ENCODE assay signal across 1 cellular context in genomic region chr1:16014509-16015482, GRCh38.
TF ChIP-seq lines count a peak whose summit lies in the region.

No MANE protein-coding gene starts in this region.

TF ChIP-seq in K562, 482 proteins besides CTCF, POLR2A, EP300 and RAD21 (continued from another document and continues in another):
- TF ChIP-seq ETS1 (conservative IDR thresholded peaks at IDR 0.05; ENCODE audit: control insufficient read depth, low read depth, low read length) (peak; percentile 52; the same call in 1 of the 2 replicates), TFE3 (CRISPR knock-in tag; IDR thresholded peaks at IDR 0.05) (no peak), CEBPZ (IDR thresholded peaks at IDR 0.05; ENCODE audit: borderline replicate concordance, low read depth, low read length) (no peak), GMEB1 (CRISPR knock-in tag; IDR thresholded peaks at IDR 0.05) (no peak), C11orf30 (IDR thresholded peaks at IDR 0.05; ENCODE audit: low read depth) (no peak), ZNF408 (CRISPR knock-in tag; IDR thresholded peaks at IDR 0.05; ENCODE audit: low read depth) (no peak), TARDBP (IDR thresholded peaks at IDR 0.05) (no peak), TBL1XR1 (IDR thresholded peaks at IDR 0.05; ENCODE audit: low read length in 2 of 2) (no peak), SMARCE1 (IDR thresholded peaks at IDR 0.05) (no peak), FUS (optimal IDR thresholded peaks at IDR 0.05; ENCODE audit: low read depth, low read length) (no peak), CREM (IDR thresholded peaks at IDR 0.05; ENCODE audit: low read depth) (peak; percentile 36; the same call in 1 of the 2 replicates), ETS2 (tag; IDR thresholded peaks at IDR 0.05; ENCODE audit: borderline replicate concordance, poor library complexity, severe bottlenecking) (no peak), KDM1A (IDR thresholded peaks at IDR 0.05) (peak; percentile 52 to 55; a peak in 3 of 4 replicates), RCOR1 (IDR thresholded peaks at IDR 0.05; ENCODE audit: borderline replicate concordance in 1 of 2, low read depth in 2 of 2, low read length in 2 of 2) (no peak), NELFE (IDR thresholded peaks at IDR 0.05; ENCODE audit: insufficient read depth, insufficient read length) (no peak), IRF1 (CRISPR knock-in tag; IDR thresholded peaks at IDR 0.05; ENCODE audit: borderline replicate concordance) (no peak), CHD1 (IDR thresholded peaks at IDR 0.05; ENCODE audit: low read length) (peak; percentile 48), POLR3G (IDR thresholded peaks at IDR 0.05; ENCODE audit: extremely low read depth, insufficient read length, insufficient replicate concordance) (no peak), CREB1 (IDR thresholded peaks at IDR 0.05) (peak; percentile 13; the same call in 1 of the 2 replicates), CREB1 (CRISPR knock-in tag; IDR thresholded peaks at IDR 0.05) (no peak), ZNF12 (CRISPR knock-in tag; IDR thresholded peaks at IDR 0.05) (no peak), KDM4B (IDR thresholded peaks at IDR 0.05; ENCODE audit: borderline replicate concordance in 2 of 2, low read depth in 1 of 2) (0 out of 4 replicates have a peak, but pooled peaks of 1 of the 2 experiments have one; percentile 23), ZNF23 (CRISPR knock-in tag; IDR thresholded peaks at IDR 0.05) (no peak), CBX8 (IDR thresholded peaks at IDR 0.05; ENCODE audit: borderline replicate concordance, extremely low read depth, low read depth, low read length, poor library complexity, severe bottlenecking) (no peak), MLLT1 (IDR thresholded peaks at IDR 0.05) (no peak), POLR2G (IDR thresholded peaks at IDR 0.05; ENCODE audit: low read depth, low read length) (no peak), RAD51 (IDR thresholded peaks at IDR 0.05; ENCODE audit: borderline replicate concordance, low read depth) (peak; percentile 85), ARID1B (IDR thresholded peaks at IDR 0.05) (0 out of 2 replicates have a peak, but pooled peaks have one; percentile 20), RBFOX2 (IDR thresholded peaks at IDR 0.05; ENCODE audit: low read depth, low read length) (peak; percentile 52), TAF15 (IDR thresholded peaks at IDR 0.05; ENCODE audit: low read depth, low read length) (no peak), CAMTA2 (CRISPR knock-in tag; conservative IDR thresholded peaks at IDR 0.05) (no peak), HMGN3 (IDR thresholded peaks at IDR 0.05; ENCODE audit: borderline replicate concordance, extremely low read depth, insufficient read length, low read depth, low read length) (peak; percentile 33), ZNF551 (CRISPR knock-in tag; IDR thresholded peaks at IDR 0.05) (no peak), ZZZ3 (IDR thresholded peaks at IDR 0.05) (no peak), U2AF2 (optimal IDR thresholded peaks at IDR 0.05; ENCODE audit: low read depth, low read length) (no peak), ZNF197 (CRISPR knock-in tag; IDR thresholded peaks at IDR 0.05; ENCODE audit: low read depth) (no peak), NR3C1 (CRISPR knock-in tag; IDR thresholded peaks at IDR 0.05) (no peak), SP2 (IDR thresholded peaks at IDR 0.05; ENCODE audit: extremely low read depth, low read depth, low read length, poor library complexity, severe bottlenecking) (no peak), SREBF2 (CRISPR knock-in tag; IDR thresholded peaks at IDR 0.05) (no peak), CBFB (CRISPR knock-in tag; IDR thresholded peaks at IDR 0.05) (no peak), GATAD2A (IDR thresholded peaks at IDR 0.05) (no peak), SMARCA5 (IDR thresholded peaks at IDR 0.05) (no peak), JUND (IDR thresholded peaks at IDR 0.05; ENCODE audit: borderline replicate concordance, low read depth, low read length) (peak; percentile 23; the same call in 1 of the 2 replicates), JUND (tag; IDR thresholded peaks at IDR 0.05; ENCODE audit: borderline replicate concordance, low read depth, low read length) (no peak), ZEB2 (IDR thresholded peaks at IDR 0.05) (no peak), NCOA2 (IDR thresholded peaks at IDR 0.05; ENCODE audit: partially characterized antibody in 2 of 2) (no peak)
- TF ChIP-seq, protein P1, sequence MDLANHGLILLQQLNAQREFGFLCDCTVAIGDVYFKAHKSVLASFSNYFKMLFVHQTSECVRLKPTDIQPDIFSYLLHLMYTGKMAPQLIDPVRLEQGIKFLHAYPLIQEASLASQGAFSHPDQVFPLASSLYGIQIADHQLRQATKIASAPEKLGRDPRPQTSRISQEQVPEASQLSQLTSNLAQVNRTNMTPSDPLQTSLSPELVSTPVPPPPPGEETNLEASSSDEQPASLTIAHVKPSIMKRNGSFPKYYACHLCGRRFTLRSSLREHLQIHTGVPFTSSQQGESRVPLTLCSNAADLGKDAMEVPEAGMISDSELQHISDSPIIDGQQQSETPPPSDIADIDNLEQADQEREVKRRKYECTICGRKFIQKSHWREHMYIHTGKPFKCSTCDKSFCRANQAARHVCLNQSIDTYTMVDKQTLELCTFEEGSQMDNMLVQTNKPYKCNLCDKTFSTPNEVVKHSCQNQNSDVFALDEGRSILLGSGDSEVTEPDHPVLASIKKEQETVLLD (IDR thresholded peaks at IDR 0.05), result no peak; the same call in 1 of the 2 replicates
- TF ChIP-seq, protein P2, sequence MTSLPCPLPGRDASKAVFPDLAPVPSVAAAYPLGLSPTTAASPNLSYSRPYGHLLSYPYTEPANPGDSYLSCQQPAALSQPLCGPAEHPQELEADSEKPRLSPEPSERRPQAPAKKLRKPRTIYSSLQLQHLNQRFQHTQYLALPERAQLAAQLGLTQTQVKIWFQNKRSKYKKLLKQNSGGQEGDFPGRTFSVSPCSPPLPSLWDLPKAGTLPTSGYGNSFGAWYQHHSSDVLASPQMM (CRISPR knock-in tag; IDR thresholded peaks at IDR 0.05), result no peak
- TF ChIP-seq, protein P3, sequence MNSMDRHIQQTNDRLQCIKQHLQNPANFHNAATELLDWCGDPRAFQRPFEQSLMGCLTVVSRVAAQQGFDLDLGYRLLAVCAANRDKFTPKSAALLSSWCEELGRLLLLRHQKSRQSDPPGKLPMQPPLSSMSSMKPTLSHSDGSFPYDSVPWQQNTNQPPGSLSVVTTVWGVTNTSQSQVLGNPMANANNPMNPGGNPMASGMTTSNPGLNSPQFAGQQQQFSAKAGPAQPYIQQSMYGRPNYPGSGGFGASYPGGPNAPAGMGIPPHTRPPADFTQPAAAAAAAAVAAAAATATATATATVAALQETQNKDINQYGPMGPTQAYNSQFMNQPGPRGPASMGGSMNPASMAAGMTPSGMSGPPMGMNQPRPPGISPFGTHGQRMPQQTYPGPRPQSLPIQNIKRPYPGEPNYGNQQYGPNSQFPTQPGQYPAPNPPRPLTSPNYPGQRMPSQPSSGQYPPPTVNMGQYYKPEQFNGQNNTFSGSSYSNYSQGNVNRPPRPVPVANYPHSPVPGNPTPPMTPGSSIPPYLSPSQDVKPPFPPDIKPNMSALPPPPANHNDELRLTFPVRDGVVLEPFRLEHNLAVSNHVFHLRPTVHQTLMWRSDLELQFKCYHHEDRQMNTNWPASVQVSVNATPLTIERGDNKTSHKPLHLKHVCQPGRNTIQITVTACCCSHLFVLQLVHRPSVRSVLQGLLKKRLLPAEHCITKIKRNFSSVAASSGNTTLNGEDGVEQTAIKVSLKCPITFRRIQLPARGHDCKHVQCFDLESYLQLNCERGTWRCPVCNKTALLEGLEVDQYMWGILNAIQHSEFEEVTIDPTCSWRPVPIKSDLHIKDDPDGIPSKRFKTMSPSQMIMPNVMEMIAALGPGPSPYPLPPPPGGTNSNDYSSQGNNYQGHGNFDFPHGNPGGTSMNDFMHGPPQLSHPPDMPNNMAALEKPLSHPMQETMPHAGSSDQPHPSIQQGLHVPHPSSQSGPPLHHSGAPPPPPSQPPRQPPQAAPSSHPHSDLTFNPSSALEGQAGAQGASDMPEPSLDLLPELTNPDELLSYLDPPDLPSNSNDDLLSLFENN (IDR thresholded peaks at IDR 0.05; ENCODE audit: low read depth in 2 of 2, low read length in 2 of 2), result no peak
- TF ChIP-seq, protein P4, sequence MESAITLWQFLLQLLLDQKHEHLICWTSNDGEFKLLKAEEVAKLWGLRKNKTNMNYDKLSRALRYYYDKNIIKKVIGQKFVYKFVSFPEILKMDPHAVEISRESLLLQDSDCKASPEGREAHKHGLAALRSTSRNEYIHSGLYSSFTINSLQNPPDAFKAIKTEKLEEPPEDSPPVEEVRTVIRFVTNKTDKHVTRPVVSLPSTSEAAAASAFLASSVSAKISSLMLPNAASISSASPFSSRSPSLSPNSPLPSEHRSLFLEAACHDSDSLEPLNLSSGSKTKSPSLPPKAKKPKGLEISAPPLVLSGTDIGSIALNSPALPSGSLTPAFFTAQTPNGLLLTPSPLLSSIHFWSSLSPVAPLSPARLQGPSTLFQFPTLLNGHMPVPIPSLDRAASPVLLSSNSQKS (CRISPR knock-in tag; IDR thresholded peaks at IDR 0.05), result no peak
